In the genomic region with DNA sequence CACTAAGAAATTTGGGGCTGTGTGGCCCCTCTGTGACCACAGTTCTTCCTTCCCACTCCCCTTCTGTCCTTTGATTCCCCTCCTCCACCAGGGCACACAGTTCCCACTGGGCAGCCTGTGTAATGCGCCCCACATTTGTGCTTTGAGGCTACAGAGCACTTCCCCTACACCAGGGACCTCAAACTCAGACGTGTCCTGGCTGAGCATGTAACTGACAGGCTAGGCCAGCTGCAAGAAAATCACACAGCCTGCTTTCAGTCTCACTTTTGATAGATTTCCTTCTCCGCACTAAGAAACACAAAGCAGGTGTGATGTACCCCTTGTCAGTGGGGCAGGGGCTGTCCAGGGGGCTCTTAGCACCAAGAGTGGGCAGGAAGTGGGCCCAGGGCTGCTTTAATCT, we compare ENCODE assay signal across 17 cellular contexts. TPM values are rescaled to one million over a fixed set of nuclear protein-coding genes. Genes with fewer than 3 reads are reported as not detected.
DNase-seq lines count a peak whose midpoint lies in the region; ATAC-seq and TF ChIP-seq lines count a peak whose summit lies in the region.
"Had no signal": no experiment of that assay in that cellular context is flagged by ENCODE, and none has a peak within 500 bp of the region (broad histone marks: within the 10 kb centered on the region; RNA-seq: fewer than 3 reads in every experiment).

No MANE protein-coding gene starts in this region.

- H3K27me3 ChIP-seq in OCI-LY1 (ENCODE audit: insufficient read depth, low read length) = no peaks in the 10 kb centered on the region
- no peaks in the 10 kb centered on the region for H3K27me3 ChIP-seq in esophagus squamous epithelium

- TF ChIP-seq CTCF in GM12865 (IDR thresholded peaks at IDR 0.05; ENCODE audit: insufficient read depth, low read depth, low read length, missing control alignments) (no peak), GM20000 (IDR thresholded peaks at IDR 0.05; ENCODE audit: extremely low read depth, missing control alignments) (no peak), OCI-LY1 (IDR thresholded peaks at IDR 0.05; ENCODE audit: low read length) (no peak), esophagus squamous epithelium (IDR thresholded peaks at IDR 0.05) (no peak)

- no peak overlapping the region for H2AFZ ChIP-seq in OCI-LY1 (ENCODE audit: low read length)

- no peaks in the 10 kb centered on the region for H3K9me3 ChIP-seq in OCI-LY1 (ENCODE audit: low read length)
- no peaks in the 10 kb centered on the region for H3K9me3 ChIP-seq in esophagus squamous epithelium
- H3K9me3 ChIP-seq: psoas muscle had no signal

- no peaks in the 10 kb centered on the region for H3K79me2 ChIP-seq in OCI-LY1 (ENCODE audit: insufficient read depth, low read length)

- H3K36me3 ChIP-seq in OCI-LY1 (ENCODE audit: insufficient read depth, low read length) (peaks cover 6% of the 10 kb centered on the region; the same call in 1 of the 2 replicates), esophagus squamous epithelium (peaks cover 16 to 83% (median 24%) of the 10 kb centered on the region in 3 donors)

- peaks cover 16% of the 10 kb centered on the region for H3K4me1 ChIP-seq in OCI-LY1 (ENCODE audit: insufficient read depth, low read length, severe bottlenecking)
- H3K4me1 ChIP-seq in esophagus squamous epithelium = peaks cover 0 to 37% (median 8%) of the 10 kb centered on the region in 3 donors

- H3K4me2 ChIP-seq in OCI-LY1 (ENCODE audit: low read length) = no peak overlapping the region

- intact Hi-C loops in esophagus squamous epithelium (cut with DNase I) = no loop called here

- H4K20me1 ChIP-seq in OCI-LY1 (ENCODE audit: insufficient read depth, low read length) = no peaks in the 10 kb centered on the region

- WGBS in esophagus squamous epithelium, 2 donors = 85% methylated on average over 2 of the region's 3 CpGs; no CpG with 5 or more reads in 1 of the 2 donors

- ATAC-seq in HG02973 (IDR thresholded peaks at IDR 0.05; ENCODE audit: unreplicated experiment) (peak; percentile 40), GM18511 (IDR thresholded peaks at IDR 0.05; ENCODE audit: unreplicated experiment) (no peak)
- ATAC-seq: left lobe of liver, PC-3, psoas muscle, WTC11 had no signal

- H3K9me2 ChIP-seq in OCI-LY1 (ENCODE audit: low read depth, low read length) = no peaks in the 10 kb centered on the region

- H3K4me3 ChIP-seq in GM12865 (ENCODE audit: low read depth, low read length) (no peak overlapping the region), OCI-LY1 (ENCODE audit: low read depth, low read length, poor library complexity, severe bottlenecking) (no peak overlapping the region), esophagus squamous epithelium (no peak overlapping the region)
- H3K4me3 ChIP-seq: psoas muscle had no signal

- H3K27ac ChIP-seq in OCI-LY1 (ENCODE audit: low read depth, low read length, poor library complexity, severe bottlenecking) (peak overlapping the region; percentile 32), esophagus squamous epithelium (no peak overlapping the region)
- H3K27ac ChIP-seq: psoas muscle had no signal

- H3K9ac ChIP-seq in OCI-LY1 (ENCODE audit: low read length) = no peak overlapping the region

- no peaks in the 10 kb centered on the region for H3F3A ChIP-seq in OCI-LY1 (ENCODE audit: insufficient read depth, low read length)

- TF ChIP-seq POLR2A in esophagus squamous epithelium (IDR thresholded peaks at IDR 0.05) = no peak

- DNase-seq in GM12865 (ENCODE audit: low read depth) (peak; percentile 87), GM20000 (ENCODE audit: low spot score) (peak; percentile 74), NCI-H2081 (lab: John Stamatoyannopoulos, UW) (no peak), esophagus squamous epithelium (lab: John Stamatoyannopoulos, UW) (no peak), kidney glomerular epithelial cell (lab: John Stamatoyannopoulos, UW) (no peak)
- DNase-seq: activated naive CD4-positive, alpha-beta T cell treated with anti-CD3 and anti-CD28 coated beads, Interleukin-2, amount 50 U/mL, for 16 hours; Calu3; NCI-H2227 treated with DMSO at 0.1 percent for 48 hours; PC-3; stimulated activated CD4-positive, alpha-beta T cell treated with anti-CD3 and anti-CD28 coated beads, Interleukin-15, amount 100 ng/mL, for 24 hours; substantia nigra had no signal

RNA-seq across cellular contexts. Expression of a gene that starts 29.6 kb away (rescaled TPM):
- 10 to 100 TPM in 3 of 4 donors, 1 to 10 TPM in 1; 8.8 to 21.5 (median 20.1) TPM for total RNA-seq in esophagus squamous epithelium

Comparison
In these comparisons a context has a peak if more than half of its experiments do, and no peak if none do; other contexts are left out.
1. DNase-seq: peak in GM12865 (single experiment) and GM20000 (single experiment); none in NCI-H2081 (0 of 2), esophagus squamous epithelium (single experiment) and kidney glomerular epithelial cell (single experiment).